ENCODE assay signal across 1 cellular context in the genomic region with DNA sequence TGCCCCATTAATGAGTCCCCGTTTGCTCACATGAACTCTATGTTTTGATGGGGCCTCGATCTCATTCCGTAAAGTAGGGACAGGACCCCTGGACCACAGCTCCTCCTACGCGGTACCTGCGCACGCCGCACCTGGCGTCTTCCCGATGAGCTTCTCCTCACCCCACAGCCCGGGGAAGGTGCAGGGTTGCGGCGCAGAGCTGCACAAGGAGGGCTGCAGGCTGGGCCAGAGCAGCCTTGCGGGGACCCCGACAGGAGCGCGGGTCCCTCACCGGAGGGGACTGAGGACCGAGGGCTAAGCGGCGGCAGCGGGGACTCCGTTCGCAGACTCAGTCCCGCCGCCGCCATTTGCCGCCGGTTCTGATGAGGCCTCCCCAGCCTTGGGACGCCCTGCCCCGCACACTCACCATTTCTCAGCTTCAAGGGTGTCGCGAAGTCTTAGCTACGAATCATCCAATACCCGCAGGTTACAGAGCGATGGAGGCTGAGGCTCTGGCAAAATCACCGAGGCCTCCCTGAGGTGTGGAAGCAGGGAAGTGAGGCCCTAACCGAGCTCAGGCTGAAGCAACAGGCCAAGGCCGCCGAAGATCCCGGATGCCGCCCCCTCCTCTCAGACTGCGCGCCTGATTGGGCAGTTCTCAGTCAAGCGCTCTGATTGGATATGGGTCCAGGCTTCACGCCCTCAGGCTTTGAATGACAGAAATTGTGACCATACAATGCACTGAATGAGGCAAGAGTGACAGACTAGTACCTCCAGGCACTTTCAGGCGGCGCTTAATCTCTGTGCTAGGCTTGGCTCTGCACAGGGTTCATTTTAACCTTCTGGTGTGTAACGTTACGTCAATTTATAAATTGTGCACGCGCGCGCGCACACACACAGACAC.
A peak's percentile ranks its signal among the peaks of the same experiment; 100 is the strongest.
TF ChIP-seq lines count a peak whose summit lies in the region.

No MANE protein-coding gene starts in this region.

TF ChIP-seq in HepG2, 621 proteins besides CTCF, POLR2A, EP300 and RAD21 (continued from another document and continues in another):
- TF ChIP-seq, protein P1, sequence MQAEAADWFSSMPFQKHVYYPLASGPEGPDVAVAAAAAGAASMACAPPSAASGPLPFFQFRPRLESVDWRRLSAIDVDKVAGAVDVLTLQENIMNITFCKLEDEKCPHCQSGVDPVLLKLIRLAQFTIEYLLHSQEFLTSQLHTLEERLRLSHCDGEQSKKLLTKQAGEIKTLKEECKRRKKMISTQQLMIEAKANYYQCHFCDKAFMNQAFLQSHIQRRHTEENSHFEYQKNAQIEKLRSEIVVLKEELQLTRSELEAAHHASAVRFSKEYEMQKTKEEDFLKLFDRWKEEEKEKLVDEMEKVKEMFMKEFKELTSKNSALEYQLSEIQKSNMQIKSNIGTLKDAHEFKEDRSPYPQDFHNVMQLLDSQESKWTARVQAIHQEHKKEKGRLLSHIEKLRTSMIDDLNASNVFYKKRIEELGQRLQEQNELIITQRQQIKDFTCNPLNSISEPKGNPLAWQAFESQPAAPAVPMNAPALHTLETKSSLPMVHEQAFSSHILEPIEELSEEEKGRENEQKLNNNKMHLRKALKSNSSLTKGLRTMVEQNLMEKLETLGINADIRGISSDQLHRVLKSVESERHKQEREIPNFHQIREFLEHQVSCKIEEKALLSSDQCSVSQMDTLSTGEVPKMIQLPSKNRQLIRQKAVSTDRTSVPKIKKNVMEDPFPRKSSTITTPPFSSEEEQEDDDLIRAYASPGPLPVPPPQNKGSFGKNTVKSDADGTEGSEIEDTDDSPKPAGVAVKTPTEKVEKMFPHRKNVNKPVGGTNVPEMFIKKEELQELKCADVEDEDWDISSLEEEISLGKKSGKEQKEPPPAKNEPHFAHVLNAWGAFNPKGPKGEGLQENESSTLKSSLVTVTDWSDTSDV (CRISPR knock-in tag; IDR thresholded peaks at IDR 0.05), result no peak; the same call in 1 of the 2 replicates
- TF ChIP-seq, protein P2, sequence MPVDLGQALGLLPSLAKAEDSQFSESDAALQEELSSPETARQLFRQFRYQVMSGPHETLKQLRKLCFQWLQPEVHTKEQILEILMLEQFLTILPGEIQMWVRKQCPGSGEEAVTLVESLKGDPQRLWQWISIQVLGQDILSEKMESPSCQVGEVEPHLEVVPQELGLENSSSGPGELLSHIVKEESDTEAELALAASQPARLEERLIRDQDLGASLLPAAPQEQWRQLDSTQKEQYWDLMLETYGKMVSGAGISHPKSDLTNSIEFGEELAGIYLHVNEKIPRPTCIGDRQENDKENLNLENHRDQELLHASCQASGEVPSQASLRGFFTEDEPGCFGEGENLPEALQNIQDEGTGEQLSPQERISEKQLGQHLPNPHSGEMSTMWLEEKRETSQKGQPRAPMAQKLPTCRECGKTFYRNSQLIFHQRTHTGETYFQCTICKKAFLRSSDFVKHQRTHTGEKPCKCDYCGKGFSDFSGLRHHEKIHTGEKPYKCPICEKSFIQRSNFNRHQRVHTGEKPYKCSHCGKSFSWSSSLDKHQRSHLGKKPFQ (CRISPR knock-in tag; IDR thresholded peaks at IDR 0.05; ENCODE audit: insufficient replicate concordance), result no peak
- TF ChIP-seq EEA1 (CRISPR knock-in tag; IDR thresholded peaks at IDR 0.05; ENCODE audit: borderline replicate concordance) (no peak; the same call in 1 of the 2 replicates), ZNF839 (CRISPR knock-in tag; IDR thresholded peaks at IDR 0.05; ENCODE audit: borderline replicate concordance) (no peak), ZMAT3 (CRISPR knock-in tag; conservative IDR thresholded peaks at IDR 0.05) (peak; percentile 83), JARID2 (CRISPR knock-in tag; IDR thresholded peaks at IDR 0.05; ENCODE audit: insufficient replicate concordance) (no peak), FLYWCH1 (CRISPR knock-in tag; IDR thresholded peaks at IDR 0.05) (no peak), RFX5 (IDR thresholded peaks at IDR 0.05; ENCODE audit: low read depth, low read length) (no peak), SP2 (CRISPR knock-in tag; IDR thresholded peaks at IDR 0.05) (peak; percentile 98), ZSCAN21 (CRISPR knock-in tag; IDR thresholded peaks at IDR 0.05; ENCODE audit: borderline replicate concordance) (peak; percentile 82; the same call in 1 of the 2 replicates), ZNF562 (CRISPR knock-in tag; IDR thresholded peaks at IDR 0.05; ENCODE audit: borderline replicate concordance) (no peak), EZH2 (conservative IDR thresholded peaks at IDR 0.05; ENCODE audit: low read depth, low read length) (no peak), ZFP41 (CRISPR knock-in tag; IDR thresholded peaks at IDR 0.05; ENCODE audit: borderline replicate concordance) (no peak)
- TF ChIP-seq, protein P3, sequence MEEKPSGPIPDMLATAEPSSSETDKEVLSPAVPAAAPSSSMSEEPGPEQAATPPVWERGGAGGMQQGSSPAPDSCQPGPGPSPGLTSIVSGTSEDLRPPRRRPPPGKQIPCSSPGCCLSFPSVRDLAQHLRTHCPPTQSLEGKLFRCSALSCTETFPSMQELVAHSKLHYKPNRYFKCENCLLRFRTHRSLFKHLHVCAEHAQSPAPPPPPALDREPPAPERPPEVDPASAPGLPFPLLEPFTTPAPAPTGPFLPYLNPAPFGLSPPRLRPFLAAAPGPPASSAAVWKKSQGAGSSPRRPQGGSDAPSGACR (CRISPR knock-in tag; IDR thresholded peaks at IDR 0.05), result 0 out of 2 replicates have a peak, but pooled peaks have one; percentile 61
- TF ChIP-seq, protein P4, sequence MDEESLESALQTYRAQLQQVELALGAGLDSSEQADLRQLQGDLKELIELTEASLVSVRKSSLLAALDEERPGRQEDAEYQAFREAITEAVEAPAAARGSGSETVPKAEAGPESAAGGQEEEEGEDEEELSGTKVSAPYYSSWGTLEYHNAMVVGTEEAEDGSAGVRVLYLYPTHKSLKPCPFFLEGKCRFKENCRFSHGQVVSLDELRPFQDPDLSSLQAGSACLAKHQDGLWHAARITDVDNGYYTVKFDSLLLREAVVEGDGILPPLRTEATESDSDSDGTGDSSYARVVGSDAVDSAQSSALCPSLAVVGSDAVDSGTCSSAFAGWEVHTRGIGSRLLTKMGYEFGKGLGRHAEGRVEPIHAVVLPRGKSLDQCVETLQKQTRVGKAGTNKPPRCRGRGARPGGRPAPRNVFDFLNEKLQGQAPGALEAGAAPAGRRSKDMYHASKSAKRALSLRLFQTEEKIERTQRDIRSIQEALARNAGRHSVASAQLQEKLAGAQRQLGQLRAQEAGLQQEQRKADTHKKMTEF (CRISPR knock-in tag; IDR thresholded peaks at IDR 0.05), result peak; percentile 70; the same call in 1 of the 2 replicates
- TF ChIP-seq, protein P5, sequence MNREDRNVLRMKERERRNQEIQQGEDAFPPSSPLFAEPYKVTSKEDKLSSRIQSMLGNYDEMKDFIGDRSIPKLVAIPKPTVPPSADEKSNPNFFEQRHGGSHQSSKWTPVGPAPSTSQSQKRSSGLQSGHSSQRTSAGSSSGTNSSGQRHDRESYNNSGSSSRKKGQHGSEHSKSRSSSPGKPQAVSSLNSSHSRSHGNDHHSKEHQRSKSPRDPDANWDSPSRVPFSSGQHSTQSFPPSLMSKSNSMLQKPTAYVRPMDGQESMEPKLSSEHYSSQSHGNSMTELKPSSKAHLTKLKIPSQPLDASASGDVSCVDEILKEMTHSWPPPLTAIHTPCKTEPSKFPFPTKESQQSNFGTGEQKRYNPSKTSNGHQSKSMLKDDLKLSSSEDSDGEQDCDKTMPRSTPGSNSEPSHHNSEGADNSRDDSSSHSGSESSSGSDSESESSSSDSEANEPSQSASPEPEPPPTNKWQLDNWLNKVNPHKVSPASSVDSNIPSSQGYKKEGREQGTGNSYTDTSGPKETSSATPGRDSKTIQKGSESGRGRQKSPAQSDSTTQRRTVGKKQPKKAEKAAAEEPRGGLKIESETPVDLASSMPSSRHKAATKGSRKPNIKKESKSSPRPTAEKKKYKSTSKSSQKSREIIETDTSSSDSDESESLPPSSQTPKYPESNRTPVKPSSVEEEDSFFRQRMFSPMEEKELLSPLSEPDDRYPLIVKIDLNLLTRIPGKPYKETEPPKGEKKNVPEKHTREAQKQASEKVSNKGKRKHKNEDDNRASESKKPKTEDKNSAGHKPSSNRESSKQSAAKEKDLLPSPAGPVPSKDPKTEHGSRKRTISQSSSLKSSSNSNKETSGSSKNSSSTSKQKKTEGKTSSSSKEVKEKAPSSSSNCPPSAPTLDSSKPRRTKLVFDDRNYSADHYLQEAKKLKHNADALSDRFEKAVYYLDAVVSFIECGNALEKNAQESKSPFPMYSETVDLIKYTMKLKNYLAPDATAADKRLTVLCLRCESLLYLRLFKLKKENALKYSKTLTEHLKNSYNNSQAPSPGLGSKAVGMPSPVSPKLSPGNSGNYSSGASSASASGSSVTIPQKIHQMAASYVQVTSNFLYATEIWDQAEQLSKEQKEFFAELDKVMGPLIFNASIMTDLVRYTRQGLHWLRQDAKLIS (CRISPR knock-in tag; IDR thresholded peaks at IDR 0.05), result no peak
- TF ChIP-seq, protein P6, sequence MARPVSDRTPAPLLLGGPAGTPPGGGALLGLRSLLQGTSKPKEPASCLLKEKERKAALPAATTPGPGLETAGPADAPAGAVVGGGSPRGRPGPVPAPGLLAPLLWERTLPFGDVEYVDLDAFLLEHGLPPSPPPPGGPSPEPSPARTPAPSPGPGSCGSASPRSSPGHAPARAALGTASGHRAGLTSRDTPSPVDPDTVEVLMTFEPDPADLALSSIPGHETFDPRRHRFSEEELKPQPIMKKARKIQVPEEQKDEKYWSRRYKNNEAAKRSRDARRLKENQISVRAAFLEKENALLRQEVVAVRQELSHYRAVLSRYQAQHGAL (CRISPR knock-in tag; IDR thresholded peaks at IDR 0.05; ENCODE audit: not compliant biosample characterization), result peak; percentile 61
- TF ChIP-seq, protein P7, sequence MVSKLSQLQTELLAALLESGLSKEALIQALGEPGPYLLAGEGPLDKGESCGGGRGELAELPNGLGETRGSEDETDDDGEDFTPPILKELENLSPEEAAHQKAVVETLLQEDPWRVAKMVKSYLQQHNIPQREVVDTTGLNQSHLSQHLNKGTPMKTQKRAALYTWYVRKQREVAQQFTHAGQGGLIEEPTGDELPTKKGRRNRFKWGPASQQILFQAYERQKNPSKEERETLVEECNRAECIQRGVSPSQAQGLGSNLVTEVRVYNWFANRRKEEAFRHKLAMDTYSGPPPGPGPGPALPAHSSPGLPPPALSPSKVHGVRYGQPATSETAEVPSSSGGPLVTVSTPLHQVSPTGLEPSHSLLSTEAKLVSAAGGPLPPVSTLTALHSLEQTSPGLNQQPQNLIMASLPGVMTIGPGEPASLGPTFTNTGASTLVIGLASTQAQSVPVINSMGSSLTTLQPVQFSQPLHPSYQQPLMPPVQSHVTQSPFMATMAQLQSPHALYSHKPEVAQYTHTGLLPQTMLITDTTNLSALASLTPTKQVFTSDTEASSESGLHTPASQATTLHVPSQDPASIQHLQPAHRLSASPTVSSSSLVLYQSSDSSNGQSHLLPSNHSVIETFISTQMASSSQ (IDR thresholded peaks at IDR 0.05; ENCODE audit: low read depth), result no peak
- TF ChIP-seq, protein P7 (CRISPR knock-in tag; IDR thresholded peaks at IDR 0.05; ENCODE audit: borderline replicate concordance), result peak; percentile 19; the same call in 1 of the 2 replicates
- TF ChIP-seq, protein P8, sequence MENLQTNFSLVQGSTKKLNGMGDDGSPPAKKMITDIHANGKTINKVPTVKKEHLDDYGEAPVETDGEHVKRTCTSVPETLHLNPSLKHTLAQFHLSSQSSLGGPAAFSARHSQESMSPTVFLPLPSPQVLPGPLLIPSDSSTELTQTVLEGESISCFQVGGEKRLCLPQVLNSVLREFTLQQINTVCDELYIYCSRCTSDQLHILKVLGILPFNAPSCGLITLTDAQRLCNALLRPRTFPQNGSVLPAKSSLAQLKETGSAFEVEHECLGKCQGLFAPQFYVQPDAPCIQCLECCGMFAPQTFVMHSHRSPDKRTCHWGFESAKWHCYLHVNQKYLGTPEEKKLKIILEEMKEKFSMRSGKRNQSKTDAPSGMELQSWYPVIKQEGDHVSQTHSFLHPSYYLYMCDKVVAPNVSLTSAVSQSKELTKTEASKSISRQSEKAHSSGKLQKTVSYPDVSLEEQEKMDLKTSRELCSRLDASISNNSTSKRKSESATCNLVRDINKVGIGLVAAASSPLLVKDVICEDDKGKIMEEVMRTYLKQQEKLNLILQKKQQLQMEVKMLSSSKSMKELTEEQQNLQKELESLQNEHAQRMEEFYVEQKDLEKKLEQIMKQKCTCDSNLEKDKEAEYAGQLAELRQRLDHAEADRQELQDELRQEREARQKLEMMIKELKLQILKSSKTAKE (CRISPR knock-in tag; IDR thresholded peaks at IDR 0.05; ENCODE audit: borderline replicate concordance), result no peak
- TF ChIP-seq, protein P9, sequence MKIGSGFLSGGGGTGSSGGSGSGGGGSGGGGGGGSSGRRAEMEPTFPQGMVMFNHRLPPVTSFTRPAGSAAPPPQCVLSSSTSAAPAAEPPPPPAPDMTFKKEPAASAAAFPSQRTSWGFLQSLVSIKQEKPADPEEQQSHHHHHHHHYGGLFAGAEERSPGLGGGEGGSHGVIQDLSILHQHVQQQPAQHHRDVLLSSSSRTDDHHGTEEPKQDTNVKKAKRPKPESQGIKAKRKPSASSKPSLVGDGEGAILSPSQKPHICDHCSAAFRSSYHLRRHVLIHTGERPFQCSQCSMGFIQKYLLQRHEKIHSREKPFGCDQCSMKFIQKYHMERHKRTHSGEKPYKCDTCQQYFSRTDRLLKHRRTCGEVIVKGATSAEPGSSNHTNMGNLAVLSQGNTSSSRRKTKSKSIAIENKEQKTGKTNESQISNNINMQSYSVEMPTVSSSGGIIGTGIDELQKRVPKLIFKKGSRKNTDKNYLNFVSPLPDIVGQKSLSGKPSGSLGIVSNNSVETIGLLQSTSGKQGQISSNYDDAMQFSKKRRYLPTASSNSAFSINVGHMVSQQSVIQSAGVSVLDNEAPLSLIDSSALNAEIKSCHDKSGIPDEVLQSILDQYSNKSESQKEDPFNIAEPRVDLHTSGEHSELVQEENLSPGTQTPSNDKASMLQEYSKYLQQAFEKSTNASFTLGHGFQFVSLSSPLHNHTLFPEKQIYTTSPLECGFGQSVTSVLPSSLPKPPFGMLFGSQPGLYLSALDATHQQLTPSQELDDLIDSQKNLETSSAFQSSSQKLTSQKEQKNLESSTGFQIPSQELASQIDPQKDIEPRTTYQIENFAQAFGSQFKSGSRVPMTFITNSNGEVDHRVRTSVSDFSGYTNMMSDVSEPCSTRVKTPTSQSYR (CRISPR knock-in tag; IDR thresholded peaks at IDR 0.05; ENCODE audit: borderline replicate concordance), result peak; percentile 10; the same call in 1 of the 2 replicates
- TF ChIP-seq, protein P10, sequence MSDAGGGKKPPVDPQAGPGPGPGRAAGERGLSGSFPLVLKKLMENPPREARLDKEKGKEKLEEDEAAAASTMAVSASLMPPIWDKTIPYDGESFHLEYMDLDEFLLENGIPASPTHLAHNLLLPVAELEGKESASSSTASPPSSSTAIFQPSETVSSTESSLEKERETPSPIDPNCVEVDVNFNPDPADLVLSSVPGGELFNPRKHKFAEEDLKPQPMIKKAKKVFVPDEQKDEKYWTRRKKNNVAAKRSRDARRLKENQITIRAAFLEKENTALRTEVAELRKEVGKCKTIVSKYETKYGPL (CRISPR knock-in tag; IDR thresholded peaks at IDR 0.05), result no peak
